In genomic region chr10:94274142-94274787, GRCh38 we compare ENCODE assay signal across 15 cellular contexts.
A peak's percentile ranks its signal among the peaks of the same experiment; 100 is the strongest.
DNase-seq lines count a peak whose midpoint lies in the region; ATAC-seq and TF ChIP-seq lines count a peak whose summit lies in the region.
"Had no signal": no experiment of that assay in that cellular context is flagged by ENCODE, and none has a peak within 500 bp of the region (broad histone marks: within the 10 kb centered on the region; RNA-seq: fewer than 3 reads in every experiment).

No MANE protein-coding gene starts in this region.

- H3K36me3 ChIP-seq in ascending aorta: peaks cover 5 to 52% of the 10 kb centered on the region in 2 donors
- H3K36me3 ChIP-seq in muscle layer of colon (ENCODE audit: insufficient read depth, low read length): no peaks in the 10 kb centered on the region
- no peaks in the 10 kb centered on the region for H3K36me3 ChIP-seq in upper lobe of right lung

- H3K9me3 ChIP-seq in ascending aorta: peaks cover 0 to 5% of the 10 kb centered on the region in 2 donors
- H3K9me3 ChIP-seq in muscle layer of colon (ENCODE audit: low read length): no peaks in the 10 kb centered on the region
- H3K9me3 ChIP-seq in upper lobe of right lung: no peaks in the 10 kb centered on the region

- ATAC-seq in upper lobe of right lung (peak; percentile 37), esophagus mucosa (no peak)
- ATAC-seq: T-helper 17 cell had no signal

- TF ChIP-seq CTCF in ascending aorta (IDR thresholded peaks at IDR 0.05) (no peak), upper lobe of right lung (IDR thresholded peaks at IDR 0.05) (no peak)

- H3K27ac ChIP-seq in ascending aorta: peak overlapping the region; percentile 17 to 29
- peak overlapping the region; percentile 46 for H3K27ac ChIP-seq in muscle layer of colon (ENCODE audit: low read depth, low read length)
- H3K27ac ChIP-seq in upper lobe of right lung: peak overlapping the region; percentile 5

- H3K4me3 ChIP-seq in ascending aorta (no peak overlapping the region), muscle layer of colon (ENCODE audit: low read depth in 1 of 2, low read length in 2 of 2) (no peak overlapping the region), upper lobe of right lung (no peak overlapping the region)

- DNase-seq in ascending aorta (ENCODE audit: low spot score in 2 of 2) (no peak), fibroblast of the conjunctiva (ENCODE audit: low read depth) (peak; percentile 6), upper lobe of right lung (no peak), erythroblast (lab: John Stamatoyannopoulos, UW) (no peak)
- DNase-seq in activated CD8-positive, alpha-beta memory T cell treated with anti-CD3 and anti-CD28 coated beads, Interleukin-2, amount 50 U/mL, for 4 hours: no peak
- DNase-seq: amygdala, DMS79, HFFc6, MM.1S, NCI-H2081 treated with DMSO at 0.1 percent for 48 hours, nucleus accumbens, T-helper 17 cell, trophoblast cell had no signal

- no peaks in the 10 kb centered on the region for H3K27me3 ChIP-seq in ascending aorta
- no peaks in the 10 kb centered on the region for H3K27me3 ChIP-seq in muscle layer of colon (ENCODE audit: control insufficient read depth in 1 of 2, insufficient read depth in 2 of 2, low read length in 2 of 2)
- no peaks in the 10 kb centered on the region for H3K27me3 ChIP-seq in upper lobe of right lung

- intact Hi-C loops in ascending aorta (cut with DNase I): loop anchor here (10.0 kb wide), 1 partner anchor 949 kb away; no protein-coding TSS in a partner anchor
- intact Hi-C loops in upper lobe of right lung (cut with DNase I): no loop called here

- H3K9ac ChIP-seq in muscle layer of colon (ENCODE audit: low read length): no peak overlapping the region

- H3K4me1 ChIP-seq in ascending aorta: peaks cover 0 to 15% of the 10 kb centered on the region in 2 donors
- H3K4me1 ChIP-seq in muscle layer of colon (ENCODE audit: insufficient read depth, low read length): peaks cover 14% of the 10 kb centered on the region
- peaks cover 6% of the 10 kb centered on the region for H3K4me1 ChIP-seq in upper lobe of right lung

- TF ChIP-seq POLR2A in erythroblast (IDR thresholded peaks at IDR 0.05; ENCODE audit: low read length): no peak
